ENCODE assay signal across 17 cellular contexts in genomic region chr18:35969676-35970075, GRCh38.
DNase-seq lines count a peak whose midpoint lies in the region; FAIRE-seq and TF ChIP-seq lines count a peak whose summit lies in the region.
"Had no signal": no experiment of that assay in that cellular context is flagged by ENCODE, and none has a peak within 500 bp of the region (broad histone marks: within the 10 kb centered on the region; RNA-seq: fewer than 3 reads in every experiment).

No MANE protein-coding gene starts in this region.

- H3K27me3 ChIP-seq in keratinocyte (ENCODE audit: control insufficient read depth, extremely low read depth, insufficient read depth, low read length) (no peaks in the 10 kb centered on the region), colonic mucosa (no peaks in the 10 kb centered on the region)
- H3K27me3 ChIP-seq: ascending aorta had no signal

- H3K27me3 Mint-ChIP-seq in T-helper 1 cell treated with Interleukin-12 subunit alpha and Interleukin-12 subunit beta and Interleukin-4 antibody, amounts not matched to agents 30 μg/mL and 1 μg/mL, for 36 hours (ENCODE audit: low read depth) = no peaks in the 10 kb centered on the region
- no peaks in the 10 kb centered on the region for H3K27me3 Mint-ChIP-seq in activated T-helper 1 cell treated with anti-CD3 and anti-CD28 coated beads, Interleukin-12 subunit alpha, Interleukin-12 subunit beta, Interleukin-2, Interleukin-4 antibody, amounts not matched to agents 30 ng/mL and 10 ng/mL and 1 ng/mL, durations not matched to agents 14 hours and 24 hours and 36 hours (ENCODE audit: insufficient read depth)

- peak overlapping the region; percentile 58 for H3K27ac Mint-ChIP-seq in T-helper 1 cell treated with Interleukin-12 subunit alpha and Interleukin-12 subunit beta and Interleukin-4 antibody, amounts not matched to agents 30 μg/mL and 1 μg/mL, for 36 hours
- peak overlapping the region; percentile 53 for H3K27ac Mint-ChIP-seq in activated T-helper 1 cell treated with anti-CD3 and anti-CD28 coated beads, Interleukin-12 subunit alpha, Interleukin-12 subunit beta, Interleukin-2, Interleukin-4 antibody, amounts not matched to agents 30 ng/mL and 10 ng/mL and 1 ng/mL, durations not matched to agents 14 hours and 24 hours and 36 hours

- H3K4me3 Mint-ChIP-seq in T-helper 1 cell treated with Interleukin-12 subunit alpha and Interleukin-12 subunit beta and Interleukin-4 antibody, amounts not matched to agents 30 μg/mL and 1 μg/mL, for 36 hours = peak overlapping the region; percentile 50
- peak overlapping the region; percentile 47 for H3K4me3 Mint-ChIP-seq in activated T-helper 1 cell treated with anti-CD3 and anti-CD28 coated beads, Interleukin-12 subunit alpha, Interleukin-12 subunit beta, Interleukin-2, Interleukin-4 antibody, amounts not matched to agents 30 ng/mL and 10 ng/mL and 1 ng/mL, durations not matched to agents 14 hours and 24 hours and 36 hours

- H3K9me3 ChIP-seq in keratinocyte (ENCODE audit: control insufficient read depth, low read depth, low read length) (peaks cover 2% of the 10 kb centered on the region), colonic mucosa (no peaks in the 10 kb centered on the region)
- H3K9me3 ChIP-seq: ascending aorta had no signal

- H3K4me1 ChIP-seq in keratinocyte (ENCODE audit: control insufficient read depth, extremely low read depth, insufficient read depth, low read length) (peaks cover 13% of the 10 kb centered on the region), colonic mucosa (peaks cover 8% of the 10 kb centered on the region)

- peaks cover 36% of the 10 kb centered on the region for H3K4me1 Mint-ChIP-seq in T-helper 1 cell treated with Interleukin-12 subunit alpha and Interleukin-12 subunit beta and Interleukin-4 antibody, amounts not matched to agents 30 μg/mL and 1 μg/mL, for 36 hours (ENCODE audit: low read depth)
- H3K4me1 Mint-ChIP-seq in activated T-helper 1 cell treated with anti-CD3 and anti-CD28 coated beads, Interleukin-12 subunit alpha, Interleukin-12 subunit beta, Interleukin-2, Interleukin-4 antibody, amounts not matched to agents 30 ng/mL and 10 ng/mL and 1 ng/mL, durations not matched to agents 14 hours and 24 hours and 36 hours (ENCODE audit: low read depth) = peaks cover 44% of the 10 kb centered on the region

- H3K36me3 Mint-ChIP-seq in T-helper 1 cell treated with Interleukin-12 subunit alpha and Interleukin-12 subunit beta and Interleukin-4 antibody, amounts not matched to agents 30 μg/mL and 1 μg/mL, for 36 hours (ENCODE audit: low read depth) = peaks cover 17% of the 10 kb centered on the region
- H3K36me3 Mint-ChIP-seq in activated T-helper 1 cell treated with anti-CD3 and anti-CD28 coated beads, Interleukin-12 subunit alpha, Interleukin-12 subunit beta, Interleukin-2, Interleukin-4 antibody, amounts not matched to agents 30 ng/mL and 10 ng/mL and 1 ng/mL, durations not matched to agents 14 hours and 24 hours and 36 hours (ENCODE audit: low read depth) = peaks cover 13% of the 10 kb centered on the region

- peaks cover 20% of the 10 kb centered on the region for H3K79me2 ChIP-seq in keratinocyte (ENCODE audit: control insufficient read depth, insufficient read depth, low read length)

- dilution Hi-C loops in keratinocyte (cut with MboI; ENCODE audit: extremely low pct_ligation_motif_present, low sequenced_read_pairs) = no loop called here

- H3K9ac ChIP-seq in keratinocyte (ENCODE audit: control insufficient read depth, extremely low read depth, insufficient read depth, low read length) = no peak overlapping the region
- H3K9ac ChIP-seq in colonic mucosa (ENCODE audit: low read depth in 2 of 2, low read length in 2 of 2) = no peak overlapping the region

- H3K27ac ChIP-seq in keratinocyte (ENCODE audit: control insufficient read depth, insufficient read depth, low read length) = peak overlapping the region; percentile 37
- no peak overlapping the region for H3K27ac ChIP-seq in colonic mucosa
- H3K27ac ChIP-seq: ascending aorta had no signal

- TF ChIP-seq CTCF in keratinocyte (optimal IDR thresholded peaks at IDR 0.05 in 1 of 3, IDR thresholded peaks at IDR 0.05 in 1 of 3, conservative IDR thresholded peaks at IDR 0.05 in 1 of 3; ENCODE audit: extremely low read depth in 1 of 3, insufficient read depth in 2 of 3, low read length in 3 of 3) (no peak), colonic mucosa (IDR thresholded peaks at IDR 0.05) (no peak)

- no peak overlapping the region for H2AFZ ChIP-seq in keratinocyte (ENCODE audit: control insufficient read depth, low read length)

- H4K20me1 ChIP-seq in keratinocyte (ENCODE audit: control insufficient read depth, extremely low read depth, insufficient read depth, low read length) = no peaks in the 10 kb centered on the region

- intact Hi-C loops in activated T-helper 1 cell treated with anti-CD3 and anti-CD28 coated beads, Interleukin-12 subunit alpha, Interleukin-12 subunit beta, Interleukin-2, Interleukin-4 antibody, amounts not matched to agents 30 ng/mL and 10 ng/mL and 1 ng/mL, durations not matched to agents 14 hours and 24 hours and 36 hours (cut with micrococcal nuclease) = loop anchor here (1.0 to 10.0 kb wide), 7 partner anchors 98 to 1105 kb away; partner anchors contain the start of genes GALNT1, KIAA1328, MAPRE2 and RPRD1A
- intact Hi-C loops in colonic mucosa (cut with DNase I) = no loop called here

- peaks cover 0 to 4% of the 10 kb centered on the region in 2 experiments for H3K36me3 ChIP-seq in keratinocyte (ENCODE audit: control insufficient read depth in 2 of 2, extremely low read depth in 1 of 2, insufficient read depth in 2 of 2, low read length in 2 of 2)
- no peaks in the 10 kb centered on the region for H3K36me3 ChIP-seq in colonic mucosa
- H3K36me3 ChIP-seq: ascending aorta had no signal

- H3K9me1 ChIP-seq in keratinocyte (ENCODE audit: control insufficient read depth, extremely low read depth, insufficient read depth, low read length) = no peaks in the 10 kb centered on the region

- no peak overlapping the region for H3K4me3 ChIP-seq in keratinocyte (ENCODE audit: control insufficient read depth in 2 of 3, extremely low read depth in 1 of 3, insufficient read depth in 2 of 3, low read depth in 1 of 3, low read length in 3 of 3)
- no peak overlapping the region for H3K4me3 ChIP-seq in colonic mucosa
- H3K4me3 ChIP-seq: ascending aorta, HAP-1 had no signal

- DNase-seq in T-helper 1 cell (no peak), HCEC 1CT (peak; percentile 12), keratinocyte (ENCODE audit: low read depth, low spot score) (no peak), putamen (ENCODE audit: low spot score) (no peak), colonic mucosa (no peak), cortex of kidney (lab: John Stamatoyannopoulos, UW) (no peak)
- DNase-seq in activated T-helper 1 cell treated with anti-CD3 and anti-CD28 coated beads, Interleukin-12 subunit alpha, Interleukin-12 subunit beta, Interleukin-2, Interleukin-4 antibody, amounts not matched to agents 30 ng/mL and 10 ng/mL and 1 ng/mL, durations not matched to agents 14 hours and 24 hours and 36 hours (ENCODE audit: low spot score) = no peak
- DNase-seq: activated T-cell treated with anti-CD3 and anti-CD28 coated beads for 4 hours, glutamatergic neuron, islet precursor cell, midbrain, NCI-H1092, NCI-H2107 had no signal

- FAIRE-seq in keratinocyte (lab: Jason Lieb, UNC) = no peak
- FAIRE-seq: colon had no signal

- H3K4me2 ChIP-seq in keratinocyte (ENCODE audit: control insufficient read depth, extremely low read depth, insufficient read depth, low read depth, low read length) = peak overlapping the region; percentile 67

- no peaks in the 10 kb centered on the region for H3K9me3 Mint-ChIP-seq in T-helper 1 cell treated with Interleukin-12 subunit alpha and Interleukin-12 subunit beta and Interleukin-4 antibody, amounts not matched to agents 30 μg/mL and 1 μg/mL, for 36 hours
- H3K9me3 Mint-ChIP-seq in activated T-helper 1 cell treated with anti-CD3 and anti-CD28 coated beads, Interleukin-12 subunit alpha, Interleukin-12 subunit beta, Interleukin-2, Interleukin-4 antibody, amounts not matched to agents 30 ng/mL and 10 ng/mL and 1 ng/mL, durations not matched to agents 14 hours and 24 hours and 36 hours = no peaks in the 10 kb centered on the region
